ENCODE assay signal across 8 cellular contexts in the genomic region with DNA sequence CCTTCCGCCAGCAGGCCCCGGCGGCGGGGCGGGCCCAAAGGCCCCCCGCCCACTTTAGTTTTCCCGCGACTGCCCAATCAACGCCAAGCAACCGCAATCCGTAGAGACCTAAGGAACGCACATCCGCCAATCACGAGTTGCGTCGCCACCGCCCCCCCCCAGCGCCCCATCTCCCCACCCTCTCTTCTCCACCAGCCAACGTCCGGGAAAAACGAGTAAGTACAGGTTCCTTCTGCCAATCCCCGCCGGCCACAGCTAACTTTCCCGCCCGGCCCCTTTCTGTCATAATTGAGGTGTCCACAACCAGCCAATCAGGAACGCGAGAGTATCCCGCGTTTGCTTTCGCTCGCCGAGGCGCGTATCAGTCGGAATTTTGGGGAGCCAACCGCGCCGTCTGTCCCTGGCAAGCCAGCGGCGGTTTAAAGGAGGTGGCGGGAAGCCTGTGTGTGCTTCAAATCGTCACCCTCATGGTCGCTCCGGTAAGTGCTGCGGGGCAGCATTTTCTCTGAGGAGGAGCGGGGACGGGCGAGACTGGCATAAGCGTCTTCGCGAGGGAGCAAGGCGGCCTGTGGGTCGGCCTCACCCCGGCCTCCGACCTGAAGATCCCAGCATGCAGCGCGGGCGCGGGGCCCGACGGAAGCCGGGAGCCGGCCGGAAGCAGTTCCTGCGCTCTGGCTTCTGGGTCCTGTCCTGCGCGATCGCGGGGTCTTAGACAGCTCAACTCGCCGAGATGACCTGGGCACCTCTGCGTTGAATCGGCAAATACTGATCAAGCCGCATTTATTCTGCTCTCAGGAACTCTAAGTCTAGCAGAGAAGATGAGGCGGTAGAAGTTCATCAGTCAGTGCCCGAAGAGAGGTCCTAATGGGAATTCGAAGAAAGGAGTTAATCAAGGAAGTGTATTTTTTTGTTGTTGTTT. TPM values are rescaled to one million over a fixed set of nuclear protein-coding genes. Genes with fewer than 3 reads are reported as not detected.
DNase-seq lines count a peak whose midpoint lies in the region; ATAC-seq and TF ChIP-seq lines count a peak whose summit lies in the region.

A gene with protein sequence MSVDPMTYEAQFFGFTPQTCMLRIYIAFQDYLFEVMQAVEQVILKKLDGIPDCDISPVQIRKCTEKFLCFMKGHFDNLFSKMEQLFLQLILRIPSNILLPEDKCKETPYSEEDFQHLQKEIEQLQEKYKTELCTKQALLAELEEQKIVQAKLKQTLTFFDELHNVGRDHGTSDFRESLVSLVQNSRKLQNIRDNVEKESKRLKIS (plus strand): TSS at position 361 of the 919 bp plus-strand sequence. CDS start 2,297 bp downstream, outside the sequence.

- peaks cover 7% of the 10 kb centered on the region for H3K4me1 ChIP-seq in mucosa of stomach (ENCODE audit: control insufficient read depth, insufficient read depth, low read length)

- in situ Hi-C loops in KBM-7 (cut with MboI; ENCODE audit: low pct_unique_long_range_greater_than_20kb, low sequenced_read_pairs) = no loop called here

- H3K27ac Mint-ChIP-seq in activated T-cell treated with anti-CD3 and anti-CD28 coated beads, Interleukin-2, amount 50 U/mL, for 24 hours = peak within 1 kb of the TSS; percentile 99

- H3K9ac ChIP-seq in mucosa of stomach (ENCODE audit: low read length) = peak within 1 kb of the TSS; percentile 96

- H3K4me1 Mint-ChIP-seq in activated T-cell treated with anti-CD3 and anti-CD28 coated beads, Interleukin-2, amount 50 U/mL, for 24 hours (ENCODE audit: low read depth) = peaks cover 69% of the 10 kb centered on the region

- DNase-seq in DMS153 (lab: John Stamatoyannopoulos, UW) (peak; percentile 93), KBM-7 (peak; percentile 98), erythroblast (lab: John Stamatoyannopoulos, UW) (peak; percentile 99)
- peak; percentile 94 for DNase-seq in activated T-cell treated with anti-CD3 and anti-CD28 coated beads, Interleukin-2, amount 50 U/mL, for 24 hours
- DNase-seq in stimulated activated CD8-positive, alpha-beta memory T cell treated with anti-CD3 and anti-CD28 coated beads, Interleukin-7, amount 100 ng/mL, for 1 hour (ENCODE audit: low read depth in 2 of 2) = peak; percentile 86 to 91

- H3K36me3 Mint-ChIP-seq in activated T-cell treated with anti-CD3 and anti-CD28 coated beads, Interleukin-2, amount 50 U/mL, for 24 hours (ENCODE audit: low read depth) = peaks cover 92% of the 10 kb centered on the region

- H3K4me3 ChIP-seq in mucosa of stomach (ENCODE audit: low read length) = peak within 1 kb of the TSS; percentile 97

- peak within 1 kb of the TSS; percentile 95 for H3K4me3 Mint-ChIP-seq in activated T-cell treated with anti-CD3 and anti-CD28 coated beads, Interleukin-2, amount 50 U/mL, for 24 hours

- no peaks in the 10 kb centered on the region for H3K27me3 ChIP-seq in mucosa of stomach (ENCODE audit: control insufficient read depth, insufficient read depth, low read length)

- ATAC-seq in GM21717 (IDR thresholded peaks at IDR 0.05; ENCODE audit: unreplicated experiment) = peak; percentile 87

- H3K9me3 ChIP-seq in mucosa of stomach (ENCODE audit: control insufficient read depth, low read length) = no peaks in the 10 kb centered on the region

- no peaks in the 10 kb centered on the region for H3K27me3 Mint-ChIP-seq in activated T-cell treated with anti-CD3 and anti-CD28 coated beads, Interleukin-2, amount 50 U/mL, for 24 hours

- H3K36me3 ChIP-seq in mucosa of stomach (ENCODE audit: control insufficient read depth, insufficient read depth, low read length) = no peaks in the 10 kb centered on the region

- no peaks in the 10 kb centered on the region for H3K9me3 Mint-ChIP-seq in activated T-cell treated with anti-CD3 and anti-CD28 coated beads, Interleukin-2, amount 50 U/mL, for 24 hours

- TF ChIP-seq POLR2A in erythroblast (IDR thresholded peaks at IDR 0.05; ENCODE audit: low read length) = peak; percentile 95

TF ChIP-seq in PFSK-1, 5 proteins besides CTCF, POLR2A, EP300 and RAD21:
- TF ChIP-seq POLR2AphosphoS5 (IDR thresholded peaks at IDR 0.05; ENCODE audit: low read depth, low read length) (peak; percentile 83), FOXP2 (optimal IDR thresholded peaks at IDR 0.05; ENCODE audit: borderline replicate concordance, extremely low read depth, extremely low read length, insufficient read depth) (no peak), TAF1 (IDR thresholded peaks at IDR 0.05; ENCODE audit: borderline replicate concordance, insufficient read depth, low read length) (peak; percentile 72), SIN3A (IDR thresholded peaks at IDR 0.05; ENCODE audit: borderline replicate concordance, insufficient read depth, low read length) (peak; percentile 9; the same call in 1 of the 2 replicates)
- TF ChIP-seq, protein P1, sequence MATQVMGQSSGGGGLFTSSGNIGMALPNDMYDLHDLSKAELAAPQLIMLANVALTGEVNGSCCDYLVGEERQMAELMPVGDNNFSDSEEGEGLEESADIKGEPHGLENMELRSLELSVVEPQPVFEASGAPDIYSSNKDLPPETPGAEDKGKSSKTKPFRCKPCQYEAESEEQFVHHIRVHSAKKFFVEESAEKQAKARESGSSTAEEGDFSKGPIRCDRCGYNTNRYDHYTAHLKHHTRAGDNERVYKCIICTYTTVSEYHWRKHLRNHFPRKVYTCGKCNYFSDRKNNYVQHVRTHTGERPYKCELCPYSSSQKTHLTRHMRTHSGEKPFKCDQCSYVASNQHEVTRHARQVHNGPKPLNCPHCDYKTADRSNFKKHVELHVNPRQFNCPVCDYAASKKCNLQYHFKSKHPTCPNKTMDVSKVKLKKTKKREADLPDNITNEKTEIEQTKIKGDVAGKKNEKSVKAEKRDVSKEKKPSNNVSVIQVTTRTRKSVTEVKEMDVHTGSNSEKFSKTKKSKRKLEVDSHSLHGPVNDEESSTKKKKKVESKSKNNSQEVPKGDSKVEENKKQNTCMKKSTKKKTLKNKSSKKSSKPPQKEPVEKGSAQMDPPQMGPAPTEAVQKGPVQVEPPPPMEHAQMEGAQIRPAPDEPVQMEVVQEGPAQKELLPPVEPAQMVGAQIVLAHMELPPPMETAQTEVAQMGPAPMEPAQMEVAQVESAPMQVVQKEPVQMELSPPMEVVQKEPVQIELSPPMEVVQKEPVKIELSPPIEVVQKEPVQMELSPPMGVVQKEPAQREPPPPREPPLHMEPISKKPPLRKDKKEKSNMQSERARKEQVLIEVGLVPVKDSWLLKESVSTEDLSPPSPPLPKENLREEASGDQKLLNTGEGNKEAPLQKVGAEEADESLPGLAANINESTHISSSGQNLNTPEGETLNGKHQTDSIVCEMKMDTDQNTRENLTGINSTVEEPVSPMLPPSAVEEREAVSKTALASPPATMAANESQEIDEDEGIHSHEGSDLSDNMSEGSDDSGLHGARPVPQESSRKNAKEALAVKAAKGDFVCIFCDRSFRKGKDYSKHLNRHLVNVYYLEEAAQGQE (IDR thresholded peaks at IDR 0.05; ENCODE audit: insufficient read depth in 1 of 2, low read depth in 2 of 2, low read length in 2 of 2) = no peak

RNA-seq across cellular contexts. Expression of the gene that starts here (rescaled TPM):
- 14.6 TPM for polyA plus RNA-seq in PFSK-1 (2012; ENCODE audit: insufficient read length, low read depth)

Comparison
In these comparisons a context has a peak if more than half of its experiments do, and no peak if none do; other contexts are left out.
1. Peak in every context shown above with its lines: DNase-seq, ATAC-seq and H3K4me3 ChIP-seq.